In genomic region chr7:87216701-87217508, GRCh38 we compare ENCODE assay signal across 8 cellular contexts. TPM values are rescaled to one million over a fixed set of nuclear protein-coding genes. Genes with fewer than 3 reads are reported as not detected.
DNase-seq lines count a peak whose midpoint lies in the region; ATAC-seq and TF ChIP-seq lines count a peak whose summit lies in the region.

No MANE protein-coding gene starts in this region.

- DNase-seq in GM06990 (ENCODE audit: extremely low read depth, insufficient read length) (peak; percentile 77), spleen (no peak), NCI-H2227 treated with DMSO at 0.1 percent for 48 hours (lab: John Stamatoyannopoulos, UW) (no peak), NCI-H82 (lab: John Stamatoyannopoulos, UW) (no peak)
- peak; percentile 61 for DNase-seq in activated naive CD4-positive, alpha-beta T cell treated with anti-CD3 and anti-CD28 coated beads, Interleukin-2, amount 10 ng/mL, durations not matched to agents 7 days and 5 days

- no peaks in the 10 kb centered on the region; the same call in 1 of the 2 replicates for H3K27me3 ChIP-seq in GM06990 (replicated peaks; ENCODE audit: control insufficient read depth, insufficient read depth, low read length)
- peaks cover 0 to 20% (median 0%) of the 10 kb centered on the region in 7 donors for H3K27me3 ChIP-seq in spleen (replicated peaks in 1 of 7)
- no peaks in the 10 kb centered on the region for H3K27me3 ChIP-seq in gastroesophageal sphincter

- peaks cover 48% of the 10 kb centered on the region for H3K36me3 Mint-ChIP-seq in activated naive CD4-positive, alpha-beta T cell treated with anti-CD3 and anti-CD28 coated beads, Interleukin-2, amount 10 ng/mL, durations not matched to agents 7 days and 5 days

- H3K36me3 ChIP-seq in GM06990 (ENCODE audit: control insufficient read depth, insufficient read depth, low read length): no peaks in the 10 kb centered on the region; the same call in 1 of the 2 replicates
- H3K36me3 ChIP-seq in spleen: no peaks in the 10 kb centered on the region
- no peaks in the 10 kb centered on the region for H3K36me3 ChIP-seq in gastroesophageal sphincter

- peaks cover 74% of the 10 kb centered on the region for H3K4me1 Mint-ChIP-seq in activated naive CD4-positive, alpha-beta T cell treated with anti-CD3 and anti-CD28 coated beads, Interleukin-2, amount 10 ng/mL, durations not matched to agents 7 days and 5 days

- peaks cover 19 to 86% (median 80%) of the 10 kb centered on the region in 6 donors for H3K4me1 ChIP-seq in spleen
- H3K4me1 ChIP-seq in gastroesophageal sphincter: peaks cover 3 to 62% (median 13%) of the 10 kb centered on the region in 3 donors

- peak in 1 of 3 donors; percentile 31 for TF ChIP-seq POLR2A in spleen (IDR thresholded peaks at IDR 0.05)
- TF ChIP-seq POLR2A in gastroesophageal sphincter (IDR thresholded peaks at IDR 0.05): no peak

- H3K4me3 ChIP-seq in GM06990 (replicated peaks; ENCODE audit: low read depth, low read length) (peak overlapping the region; percentile 85), spleen (peak overlapping the region in 6 of 8 donors; percentile 86 to 98 (median 94)), gastroesophageal sphincter (no peak overlapping the region)

- TF ChIP-seq CTCF in GM06990 (IDR thresholded peaks at IDR 0.05; ENCODE audit: insufficient read depth, low read length, poor library complexity, severe bottlenecking) (no peak), spleen (IDR thresholded peaks at IDR 0.05 in 8 of 11, conservative IDR thresholded peaks at IDR 0.05 in 3 of 11) (no peak), gastroesophageal sphincter (IDR thresholded peaks at IDR 0.05) (no peak)

- H3K27me3 Mint-ChIP-seq in activated naive CD4-positive, alpha-beta T cell treated with anti-CD3 and anti-CD28 coated beads, Interleukin-2, amount 10 ng/mL, durations not matched to agents 7 days and 5 days: peaks cover 8% of the 10 kb centered on the region

- peak overlapping the region; percentile 99 for H3K4me3 Mint-ChIP-seq in activated naive CD4-positive, alpha-beta T cell treated with anti-CD3 and anti-CD28 coated beads, Interleukin-2, amount 10 ng/mL, durations not matched to agents 7 days and 5 days

- H3K9me3 Mint-ChIP-seq in activated naive CD4-positive, alpha-beta T cell treated with anti-CD3 and anti-CD28 coated beads, Interleukin-2, amount 10 ng/mL, durations not matched to agents 7 days and 5 days: no peaks in the 10 kb centered on the region

- peak overlapping the region; percentile 98 for H3K27ac Mint-ChIP-seq in activated naive CD4-positive, alpha-beta T cell treated with anti-CD3 and anti-CD28 coated beads, Interleukin-2, amount 10 ng/mL, durations not matched to agents 7 days and 5 days

- ATAC-seq in GM19455 (IDR thresholded peaks at IDR 0.05; ENCODE audit: unreplicated experiment) (peak; percentile 58), HG03457 (IDR thresholded peaks at IDR 0.05; ENCODE audit: unreplicated experiment) (peak; percentile 56), gastroesophageal sphincter (no peak)

- H3K27ac ChIP-seq in spleen: peak overlapping the region; percentile 32 to 98 (median 92)
- peak overlapping the region in 1 of 4 donors; percentile 11 for H3K27ac ChIP-seq in gastroesophageal sphincter

- CTCF ChIA-PET in activated naive CD4-positive, alpha-beta T cell treated with anti-CD3 and anti-CD28 coated beads, Interleukin-2, amount 10 ng/mL, durations not matched to agents 7 days and 5 days (lab: Charles Lee): interaction anchor here (1.1 to 1.7 kb wide), 5 partner anchors 9 to 68 kb away, joined by 3 to 5 read pairs (median 4); no protein-coding TSS in a partner anchor

- intact Hi-C loops in spleen (cut with DNase I; ENCODE audit: low total_unique reads): no loop called here

- 19 to 26% (median 20%) methylated on average over 5 of the region's 5 CpGs for WGBS in spleen, 5 donors
- 53 to 75% methylated on average over 4 to 5 of the region's 5 CpGs for WGBS in gastroesophageal sphincter (ENCODE audit: low coverage in 1 of 2), 2 donors

- H3K9me3 ChIP-seq in spleen: no peaks in the 10 kb centered on the region
- no peaks in the 10 kb centered on the region for H3K9me3 ChIP-seq in gastroesophageal sphincter

- no peak for TF ChIP-seq EP300 in gastroesophageal sphincter (IDR thresholded peaks at IDR 0.05)

RNA-seq across cellular contexts. Expression of gene TMEM243, which starts 2.6 kb away (rescaled TPM):
- total RNA-seq in spleen (100 to 1,000 TPM in 1 of 7 donors, 10 to 100 TPM in 6; 45.4 to 144 (median 57.2) TPM), gastroesophageal sphincter (10 to 100 TPM; 10.8 to 38.4 (median 22.1) TPM)
- 100 to 1,000 TPM in 1 of 3 donors, 10 to 100 TPM in 2; 80.4 to 106 (median 95.0) TPM for polyA plus RNA-seq in spleen

Comparison
In these comparisons a context has a peak if more than half of its experiments do, and no peak if none do; other contexts are left out.
1. DNase-seq: peak in GM06990 (single experiment) and activated naive CD4-positive, alpha-beta T cell treated with anti-CD3 and anti-CD28 coated beads, Interleukin-2, amount 10 ng/mL, durations not matched to agents 7 days and 5 days (single experiment); none in spleen (single experiment), NCI-H2227 treated with DMSO at 0.1 percent for 48 hours (single experiment) and NCI-H82 (single experiment).
2. H3K4me3 ChIP-seq: peak in GM06990 (single experiment) and spleen (6 of 8); none in gastroesophageal sphincter (0 of 2).